ENCODE assay signal across 18 cellular contexts in genomic region chr6:35248965-35249364, GRCh38. TPM values are rescaled to one million over a fixed set of nuclear protein-coding genes. Genes with fewer than 3 reads are reported as not detected.
A peak's percentile ranks its signal among the peaks of the same experiment; 100 is the strongest.
DNase-seq lines count a peak whose midpoint lies in the region; ATAC-seq and TF ChIP-seq lines count a peak whose summit lies in the region.
"Had no signal": no experiment of that assay in that cellular context is flagged by ENCODE, and none has a peak within 500 bp of the region (broad histone marks: within the 10 kb centered on the region; RNA-seq: fewer than 3 reads in every experiment).

No MANE protein-coding gene starts in this region.

- H3K4me3 Mint-ChIP-seq in activated CD8-positive, alpha-beta T cell treated with anti-CD3 and anti-CD28 coated beads for 36 hours, result no peak overlapping the region
- no peak overlapping the region for H3K4me3 Mint-ChIP-seq in activated T-helper 1 cell treated with anti-CD3 and anti-CD28 coated beads, Interleukin-12 subunit alpha, Interleukin-12 subunit beta, Interleukin-2, Interleukin-4 antibody, amounts not matched to agents 30 ng/mL and 10 ng/mL and 1 ng/mL, durations not matched to agents 14 hours and 24 hours and 36 hours
- H3K4me3 Mint-ChIP-seq: CD14-positive monocyte had no signal

- peak; percentile 48 for DNase-seq in activated effector memory CD4-positive, alpha-beta T cell treated with anti-CD3 and anti-CD28 coated beads, Interleukin-2, amount 50 U/mL, for 16 hours
- DNase-seq in activated effector memory CD4-positive, alpha-beta T cell treated with Interleukin-2 at 50 U/mL for 16 hours, result no peak
- DNase-seq in activated CD8-positive, alpha-beta T cell treated with anti-CD3 and anti-CD28 coated beads for 36 hours, result no peak
- DNase-seq in left ventricle myocardium superior, result no peak
- no peak for DNase-seq in DMS79 treated with DMSO at 0.1 percent for 48 hours (lab: John Stamatoyannopoulos, UW)
- DNase-seq in activated T-helper 1 cell treated with anti-CD3 and anti-CD28 coated beads, Interleukin-12 subunit alpha, Interleukin-12 subunit beta, Interleukin-2, Interleukin-4 antibody, amounts not matched to agents 30 ng/mL and 10 ng/mL and 1 ng/mL, durations not matched to agents 14 hours and 24 hours and 36 hours (ENCODE audit: low spot score), result no peak
- no peak for DNase-seq in NCI-H82 treated with DMSO at 0.1 percent for 48 hours (lab: John Stamatoyannopoulos, UW; ENCODE audit: unreplicated experiment)
- DNase-seq in cerebellar nuclear complex (lab: John Stamatoyannopoulos, UW), result no peak
- DNase-seq: activated gamma-delta T cell, DMS 273 treated with DMSO at 0.1 percent for 48 hours, H7, mesenchymal stem cell, NCI-H1694 treated with DMSO at 0.1 percent for 48 hours, retina, stomach, upper lobe of left lung had no signal

- CTCF ChIA-PET in activated CD8-positive, alpha-beta T cell treated with anti-CD3 and anti-CD28 coated beads for 36 hours (lab: Charles Lee), result interaction anchor here (1.0 to 3.5 kb wide), 5 partner anchors 8 to 262 kb away, joined by 3 to 23 read pairs (median 4); partner anchors contain the start of gene ZNF76

- H3K36me3 Mint-ChIP-seq in activated CD8-positive, alpha-beta T cell treated with anti-CD3 and anti-CD28 coated beads for 36 hours (ENCODE audit: low read depth), result peaks cover 2% of the 10 kb centered on the region
- peaks cover 2% of the 10 kb centered on the region for H3K36me3 Mint-ChIP-seq in activated T-helper 1 cell treated with anti-CD3 and anti-CD28 coated beads, Interleukin-12 subunit alpha, Interleukin-12 subunit beta, Interleukin-2, Interleukin-4 antibody, amounts not matched to agents 30 ng/mL and 10 ng/mL and 1 ng/mL, durations not matched to agents 14 hours and 24 hours and 36 hours (ENCODE audit: low read depth)

- no peak for TF ChIP-seq CTCF in activated CD8-positive, alpha-beta T cell treated with anti-CD3 and anti-CD28 coated beads for 36 hours (IDR thresholded peaks at IDR 0.05)

- intact Hi-C loops in activated CD8-positive, alpha-beta T cell treated with anti-CD3 and anti-CD28 coated beads for 36 hours (cut with micrococcal nuclease), result no loop called here
- intact Hi-C loops in left ventricle myocardium superior (cut with micrococcal nuclease), result no loop called here
- intact Hi-C loops in activated T-helper 1 cell treated with anti-CD3 and anti-CD28 coated beads, Interleukin-12 subunit alpha, Interleukin-12 subunit beta, Interleukin-2, Interleukin-4 antibody, amounts not matched to agents 30 ng/mL and 10 ng/mL and 1 ng/mL, durations not matched to agents 14 hours and 24 hours and 36 hours (cut with micrococcal nuclease), result loop anchor here (10.0 kb wide), 1 partner anchor 364 kb away; the partner anchor contains the start of genes ANKS1A and TAF11

- no peak for ATAC-seq in activated CD8-positive, alpha-beta T cell treated with anti-CD3 and anti-CD28 coated beads for 36 hours
- ATAC-seq in left ventricle myocardium superior, result peak; percentile 70

- POLR2A ChIA-PET in activated CD8-positive, alpha-beta T cell treated with anti-CD3 and anti-CD28 coated beads for 36 hours (lab: Charles Lee), result interaction anchor here (0.6 kb wide), 1 partner anchor 10 kb away, joined by 3 read pairs; the partner anchor contains the start of gene ZNF76

- peak overlapping the region; percentile 9 for H3K27ac Mint-ChIP-seq in activated CD8-positive, alpha-beta T cell treated with anti-CD3 and anti-CD28 coated beads for 36 hours
- H3K27ac Mint-ChIP-seq in activated T-helper 1 cell treated with anti-CD3 and anti-CD28 coated beads, Interleukin-12 subunit alpha, Interleukin-12 subunit beta, Interleukin-2, Interleukin-4 antibody, amounts not matched to agents 30 ng/mL and 10 ng/mL and 1 ng/mL, durations not matched to agents 14 hours and 24 hours and 36 hours, result no peak overlapping the region

- no peaks in the 10 kb centered on the region for H3K27me3 Mint-ChIP-seq in activated CD8-positive, alpha-beta T cell treated with anti-CD3 and anti-CD28 coated beads for 36 hours
- H3K27me3 Mint-ChIP-seq in activated T-helper 1 cell treated with anti-CD3 and anti-CD28 coated beads, Interleukin-12 subunit alpha, Interleukin-12 subunit beta, Interleukin-2, Interleukin-4 antibody, amounts not matched to agents 30 ng/mL and 10 ng/mL and 1 ng/mL, durations not matched to agents 14 hours and 24 hours and 36 hours (ENCODE audit: insufficient read depth), result no peaks in the 10 kb centered on the region

- H3K9me3 Mint-ChIP-seq in activated CD8-positive, alpha-beta T cell treated with anti-CD3 and anti-CD28 coated beads for 36 hours, result no peaks in the 10 kb centered on the region
- H3K9me3 Mint-ChIP-seq in activated T-helper 1 cell treated with anti-CD3 and anti-CD28 coated beads, Interleukin-12 subunit alpha, Interleukin-12 subunit beta, Interleukin-2, Interleukin-4 antibody, amounts not matched to agents 30 ng/mL and 10 ng/mL and 1 ng/mL, durations not matched to agents 14 hours and 24 hours and 36 hours, result no peaks in the 10 kb centered on the region
- H3K9me3 Mint-ChIP-seq: CD14-positive monocyte had no signal

- peaks cover 11% of the 10 kb centered on the region for H3K4me1 Mint-ChIP-seq in activated CD8-positive, alpha-beta T cell treated with anti-CD3 and anti-CD28 coated beads for 36 hours (ENCODE audit: low read depth)
- peaks cover 27% of the 10 kb centered on the region for H3K4me1 Mint-ChIP-seq in activated T-helper 1 cell treated with anti-CD3 and anti-CD28 coated beads, Interleukin-12 subunit alpha, Interleukin-12 subunit beta, Interleukin-2, Interleukin-4 antibody, amounts not matched to agents 30 ng/mL and 10 ng/mL and 1 ng/mL, durations not matched to agents 14 hours and 24 hours and 36 hours (ENCODE audit: low read depth)

RNA-seq across cellular contexts. Expression of gene ZNF76, which starts 10.6 kb away (rescaled TPM):
- total RNA-seq in activated CD8-positive, alpha-beta T cell treated with anti-CD3 and anti-CD28 coated beads for 36 hours, result 10 to 100 TPM; 34.4 to 35.2 TPM
- 44.1 TPM for total RNA-seq in left ventricle myocardium superior
- total RNA-seq in activated T-helper 1 cell treated with anti-CD3 and anti-CD28 coated beads, Interleukin-12 subunit alpha, Interleukin-12 subunit beta, Interleukin-2, Interleukin-4 antibody, amounts not matched to agents 30 ng/mL and 10 ng/mL and 1 ng/mL, durations not matched to agents 14 hours and 24 hours and 36 hours, result 32.8 and 33.1 TPM in 2 replicates

RNA-seq across cellular contexts. Expression of gene SCUBE3, which starts 35.2 kb away (rescaled TPM):
- total RNA-seq in activated CD8-positive, alpha-beta T cell treated with anti-CD3 and anti-CD28 coated beads for 36 hours, result not detected
- 3.5 TPM for total RNA-seq in left ventricle myocardium superior
- 0.05 TPM in 1 of 2 replicates, not detected in the other for total RNA-seq in activated T-helper 1 cell treated with anti-CD3 and anti-CD28 coated beads, Interleukin-12 subunit alpha, Interleukin-12 subunit beta, Interleukin-2, Interleukin-4 antibody, amounts not matched to agents 30 ng/mL and 10 ng/mL and 1 ng/mL, durations not matched to agents 14 hours and 24 hours and 36 hours

RNA-seq across cellular contexts. Expression of gene DEF6, which starts 48.7 kb away (rescaled TPM):
- total RNA-seq in activated CD8-positive, alpha-beta T cell treated with anti-CD3 and anti-CD28 coated beads for 36 hours, result 10 to 100 TPM; 97.1 to 99.1 TPM
- total RNA-seq in left ventricle myocardium superior, result 1.8 TPM
- 123 and 125 TPM in 2 replicates for total RNA-seq in activated T-helper 1 cell treated with anti-CD3 and anti-CD28 coated beads, Interleukin-12 subunit alpha, Interleukin-12 subunit beta, Interleukin-2, Interleukin-4 antibody, amounts not matched to agents 30 ng/mL and 10 ng/mL and 1 ng/mL, durations not matched to agents 14 hours and 24 hours and 36 hours
- total RNA-seq: myocyte had no signal

Comparison
In these comparisons a context has a peak if more than half of its experiments do, and no peak if none do; other contexts are left out.
1. RNA of gene DEF6, which starts 48.7 kb away (total RNA-seq): 123 to 125 TPM in activated T-helper 1 cell treated with anti-CD3 and anti-CD28 coated beads, Interleukin-12 subunit alpha, Interleukin-12 subunit beta, Interleukin-2, Interleukin-4 antibody, amounts not matched to agents 30 ng/mL and 10 ng/mL and 1 ng/mL, durations not matched to agents 14 hours and 24 hours and 36 hours and 97.1 to 99.1 TPM in activated CD8-positive, alpha-beta T cell treated with anti-CD3 and anti-CD28 coated beads for 36 hours; 1.8 TPM in left ventricle myocardium superior (single experiment); every median in the first group is over 10 times any median in the second.